ENCODE assay signal across 8 cellular contexts in the genomic region with DNA sequence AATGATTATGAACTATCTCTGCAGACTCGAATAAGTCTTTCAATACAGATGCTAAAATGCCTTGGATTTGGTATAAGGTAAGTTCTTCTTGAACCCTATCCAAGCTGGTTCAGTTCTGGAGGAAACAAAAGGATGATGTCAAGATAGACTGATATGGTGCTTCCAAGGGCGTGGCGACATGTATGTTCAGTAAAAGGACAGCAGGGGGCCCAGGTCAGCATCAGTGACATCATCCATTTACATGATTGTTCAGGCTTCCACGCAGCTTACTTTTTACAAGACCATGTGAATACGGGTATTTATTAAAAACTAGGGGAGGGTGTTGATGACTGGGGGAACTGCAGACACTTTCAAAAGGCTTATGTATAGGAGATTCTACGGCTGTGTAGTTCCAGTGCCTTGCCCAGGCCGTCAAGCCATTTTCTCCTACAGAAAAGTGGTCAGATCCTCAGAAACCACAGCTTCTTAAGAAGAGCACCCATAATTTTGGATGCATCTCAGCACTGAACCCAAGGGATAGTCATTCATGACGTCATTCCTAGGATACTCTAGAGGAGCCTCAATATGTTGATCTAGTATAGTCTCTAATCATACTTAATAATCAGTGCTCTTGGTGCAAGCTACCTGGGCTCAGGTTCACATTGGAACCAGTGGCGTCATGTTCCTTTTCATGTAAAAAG.
A peak's percentile ranks its signal among the peaks of the same experiment; 100 is the strongest.
DNase-seq lines count a peak whose midpoint lies in the region; ATAC-seq and TF ChIP-seq lines count a peak whose summit lies in the region.

No MANE protein-coding gene starts in this region.

- no peak for TF ChIP-seq POLR2A in thyroid gland (IDR thresholded peaks at IDR 0.05)

- TF ChIP-seq CTCF in HFF-Myc (IDR thresholded peaks at IDR 0.05; ENCODE audit: low read depth, low read length, missing control alignments) = peak; percentile 25
- peak in 1 of 6 experiments; percentile 7 for TF ChIP-seq CTCF in thyroid gland (IDR thresholded peaks at IDR 0.05)

- no peaks in the 10 kb centered on the region for H3K36me3 Mint-ChIP-seq in activated T-helper 17 cell treated with anti-CD3 and anti-CD28 coated beads, Interleukin-2, amount 50 U/mL, for 72 hours (ENCODE audit: low read depth)

- H3K36me3 ChIP-seq in thyroid gland = no peaks in the 10 kb centered on the region

- H3K4me1 ChIP-seq in thyroid gland = peaks cover 0 to 4% of the 10 kb centered on the region in 2 donors

- H3K27me3 ChIP-seq in thyroid gland = no peaks in the 10 kb centered on the region

- H3K4me3 ChIP-seq in HFF-Myc (replicated peaks; ENCODE audit: low read depth, low read length) (no peak overlapping the region), thyroid gland (replicated peaks in 1 of 3) (no peak overlapping the region)

- no peaks in the 10 kb centered on the region for H3K9me3 ChIP-seq in thyroid gland

- DNase-seq in DMS53 (lab: John Stamatoyannopoulos, UW) = peak; percentile 57
- DNase-seq in DMS53 treated with DMSO at 0.1 percent for 48 hours (lab: John Stamatoyannopoulos, UW; ENCODE audit: unreplicated experiment) = no peak
- peak; percentile 10 for DNase-seq in HFF-Myc (ENCODE audit: extremely low read depth, low read depth)
- DNase-seq in RPMI7951 (ENCODE audit: low read depth) = peak; percentile 32
- peak; percentile 13 for DNase-seq in kidney tubule cell (ENCODE audit: low spot score)
- DNase-seq in thyroid gland = no peak

- H3K9me3 Mint-ChIP-seq in activated T-helper 17 cell treated with anti-CD3 and anti-CD28 coated beads, Interleukin-2, amount 50 U/mL, for 72 hours = no peaks in the 10 kb centered on the region

- WGBS in thyroid gland, 2 donors = 91% methylated on average over 9 of the region's 9 CpGs

- intact Hi-C loops in thyroid gland (cut with DNase I) = no loop called here

- ATAC-seq in activated T-helper 17 cell treated with anti-CD3 and anti-CD28 coated beads, Interleukin-2, amount 50 U/mL, for 72 hours (replicated peaks) = no peak
- no peak for ATAC-seq in GM21367 (IDR thresholded peaks at IDR 0.05; ENCODE audit: unreplicated experiment)

- H3K27ac ChIP-seq in thyroid gland = no peak overlapping the region

- no peak overlapping the region for H3K4me3 Mint-ChIP-seq in activated T-helper 17 cell treated with anti-CD3 and anti-CD28 coated beads, Interleukin-2, amount 50 U/mL, for 72 hours

- H3K4me1 Mint-ChIP-seq in activated T-helper 17 cell treated with anti-CD3 and anti-CD28 coated beads, Interleukin-2, amount 50 U/mL, for 72 hours = peaks cover 36% of the 10 kb centered on the region

- H3K27me3 Mint-ChIP-seq in activated T-helper 17 cell treated with anti-CD3 and anti-CD28 coated beads, Interleukin-2, amount 50 U/mL, for 72 hours = no peaks in the 10 kb centered on the region

- no peak overlapping the region for H3K27ac Mint-ChIP-seq in activated T-helper 17 cell treated with anti-CD3 and anti-CD28 coated beads, Interleukin-2, amount 50 U/mL, for 72 hours

Comparison
In these comparisons a context has a peak if more than half of its experiments do, and no peak if none do; other contexts are left out.
1. DNase-seq: peak in DMS53 (single experiment), HFF-Myc (single experiment), RPMI7951 (single experiment) and kidney tubule cell (single experiment); none in DMS53 treated with DMSO at 0.1 percent for 48 hours (single experiment) and thyroid gland (0 of 2).